Comparison of ENCODE assay signal across 12 cellular contexts in genomic region chr9:109950710-109951443, GRCh38.
DNase-seq lines count a peak whose midpoint lies in the region; ATAC-seq and TF ChIP-seq lines count a peak whose summit lies in the region.
"Had no signal": no experiment of that assay in that cellular context is flagged by ENCODE, and none has a peak within 500 bp of the region (broad histone marks: within the 10 kb centered on the region; RNA-seq: fewer than 3 reads in every experiment).

No MANE protein-coding gene starts in this region.

- H3K4me3 Mint-ChIP-seq in activated naive CD4-positive, alpha-beta T cell treated with anti-CD3 and anti-CD28 coated beads for 36 hours = no peak overlapping the region
- peak overlapping the region; percentile 23 for H3K4me3 Mint-ChIP-seq in stimulated activated effector memory CD8-positive, alpha-beta T cell treated with anti-CD3 and anti-CD28 coated beads, Interleukin-12 subunit alpha, Interleukin-12 subunit beta, amount 100 ng/mL, for 72 hours

- no peak for TF ChIP-seq CTCF in SU-DHL-6 (IDR thresholded peaks at IDR 0.05; ENCODE audit: insufficient read depth, low read length, poor library complexity, severe bottlenecking)

- CTCF ChIA-PET in activated naive CD4-positive, alpha-beta T cell treated with anti-CD3 and anti-CD28 coated beads for 36 hours (lab: Charles Lee) = interaction anchor here (0.6 to 1.8 kb wide), 6 partner anchors 8 to 107 kb away, joined by 3 to 5 read pairs (median 4); no protein-coding TSS in a partner anchor

- H3K9ac ChIP-seq in SU-DHL-6 (ENCODE audit: low read length) = peak overlapping the region; percentile 32

- no peaks in the 10 kb centered on the region for H3K9me3 ChIP-seq in SU-DHL-6 (ENCODE audit: insufficient read depth, low read length)
- H3K9me3 ChIP-seq: transverse colon had no signal

- no peaks in the 10 kb centered on the region for H3K36me3 ChIP-seq in SU-DHL-6 (ENCODE audit: low read length)
- H3K36me3 ChIP-seq: transverse colon had no signal

- intact Hi-C loops in activated naive CD4-positive, alpha-beta T cell treated with anti-CD3 and anti-CD28 coated beads for 36 hours (cut with micrococcal nuclease) = loop anchor here (1.0 kb wide), 5 partner anchors 13 to 197 kb away; no protein-coding TSS in a partner anchor

- peak overlapping the region; percentile 67 for H3K27ac Mint-ChIP-seq in activated naive CD4-positive, alpha-beta T cell treated with anti-CD3 and anti-CD28 coated beads for 36 hours
- H3K27ac Mint-ChIP-seq in stimulated activated effector memory CD8-positive, alpha-beta T cell treated with anti-CD3 and anti-CD28 coated beads, Interleukin-12 subunit alpha, Interleukin-12 subunit beta, amount 100 ng/mL, for 72 hours = peak overlapping the region; percentile 86

- no peaks in the 10 kb centered on the region for H3K27me3 Mint-ChIP-seq in activated naive CD4-positive, alpha-beta T cell treated with anti-CD3 and anti-CD28 coated beads for 36 hours (ENCODE audit: low read depth)

- no peak overlapping the region for H3K4me3 ChIP-seq in SU-DHL-6 (ENCODE audit: insufficient read depth, low read length, poor library complexity, severe bottlenecking)
- H3K4me3 ChIP-seq: coronary artery, transverse colon had no signal

- peak overlapping the region; percentile 41 for H3K4me2 ChIP-seq in SU-DHL-6 (ENCODE audit: low read depth, low read length, poor library complexity, severe bottlenecking)

- H3K9me2 ChIP-seq in SU-DHL-6 (replicated peaks; ENCODE audit: insufficient read depth, low read length) = no peaks in the 10 kb centered on the region

- H3K4me1 Mint-ChIP-seq in activated naive CD4-positive, alpha-beta T cell treated with anti-CD3 and anti-CD28 coated beads for 36 hours (ENCODE audit: low read depth) = peaks cover 23% of the 10 kb centered on the region
- H3K4me1 Mint-ChIP-seq in stimulated activated effector memory CD8-positive, alpha-beta T cell treated with anti-CD3 and anti-CD28 coated beads, Interleukin-12 subunit alpha, Interleukin-12 subunit beta, amount 100 ng/mL, for 72 hours = peaks cover 18% of the 10 kb centered on the region

- peak; percentile 65 for ATAC-seq in HG02642 (IDR thresholded peaks at IDR 0.05; ENCODE audit: poor library complexity, unreplicated experiment)
- ATAC-seq in stimulated activated effector memory CD8-positive, alpha-beta T cell treated with anti-CD3 and anti-CD28 coated beads, Interleukin-12 subunit alpha, Interleukin-12 subunit beta, amount 100 ng/mL, for 72 hours = peak; percentile 94

- H4K20me1 ChIP-seq in SU-DHL-6 (ENCODE audit: low read depth, low read length) = no peaks in the 10 kb centered on the region

- H3K27me3 ChIP-seq in SU-DHL-6 (ENCODE audit: low read length) = no peaks in the 10 kb centered on the region
- H3K27me3 ChIP-seq: transverse colon had no signal

- peak overlapping the region; percentile 31 for H2AFZ ChIP-seq in SU-DHL-6 (ENCODE audit: low read depth, low read length, severe bottlenecking)

- peak; percentile 58 for DNase-seq in activated naive CD4-positive, alpha-beta T cell treated with anti-CD3 and anti-CD28 coated beads for 36 hours
- DNase-seq in activated naive CD4-positive, alpha-beta T cell treated with anti-CD3 and anti-CD28 coated beads, Interleukin-2, amount 50 U/mL, for 16 hours = no peak
- DNase-seq in stimulated activated effector memory CD8-positive, alpha-beta T cell treated with anti-CD3 and anti-CD28 coated beads, Interleukin-12 subunit alpha, Interleukin-12 subunit beta, amount 100 ng/mL, for 72 hours (ENCODE audit: low spot score in 2 of 2) = peak in 1 of 2 donors; percentile 56
- DNase-seq in NCI-H748 treated with DMSO at 0.1 percent for 48 hours (lab: John Stamatoyannopoulos, UW) (no peak), COLO668 (lab: John Stamatoyannopoulos, UW; ENCODE audit: unreplicated experiment) (no peak), retina (no peak)
- DNase-seq: activated effector memory CD4-positive, alpha-beta T cell treated with Interleukin-2 at 50 U/mL for 16 hours; foreskin melanocyte; transverse colon had no signal

- peaks cover 6% of the 10 kb centered on the region; the same call in 1 of the 2 replicates for H3F3A ChIP-seq in SU-DHL-6 (ENCODE audit: insufficient read depth)

- H3K36me3 Mint-ChIP-seq in activated naive CD4-positive, alpha-beta T cell treated with anti-CD3 and anti-CD28 coated beads for 36 hours (ENCODE audit: low read depth) = peaks cover 2% of the 10 kb centered on the region
- H3K36me3 Mint-ChIP-seq in stimulated activated effector memory CD8-positive, alpha-beta T cell treated with anti-CD3 and anti-CD28 coated beads, Interleukin-12 subunit alpha, Interleukin-12 subunit beta, amount 100 ng/mL, for 72 hours = no peaks in the 10 kb centered on the region

- peak overlapping the region; percentile 76 for H3K27ac ChIP-seq in SU-DHL-6 (ENCODE audit: low read depth, low read length)
- H3K27ac ChIP-seq: coronary artery, transverse colon had no signal

- H3K9me3 Mint-ChIP-seq in activated naive CD4-positive, alpha-beta T cell treated with anti-CD3 and anti-CD28 coated beads for 36 hours = no peaks in the 10 kb centered on the region
- no peaks in the 10 kb centered on the region for H3K9me3 Mint-ChIP-seq in stimulated activated effector memory CD8-positive, alpha-beta T cell treated with anti-CD3 and anti-CD28 coated beads, Interleukin-12 subunit alpha, Interleukin-12 subunit beta, amount 100 ng/mL, for 72 hours

- H3K79me2 ChIP-seq in SU-DHL-6 (ENCODE audit: insufficient read depth, low read length) = no peaks in the 10 kb centered on the region
